1 cellular context compared by ENCODE assay signal in genomic region chr21:45591619-45592207, GRCh38.
TF ChIP-seq lines count a peak whose summit lies in the region.

No MANE protein-coding gene starts in this region.

TF ChIP-seq in HEK293, 187 proteins besides CTCF, POLR2A, EP300 and RAD21 (continued from another document):
- TF ChIP-seq, protein P1, sequence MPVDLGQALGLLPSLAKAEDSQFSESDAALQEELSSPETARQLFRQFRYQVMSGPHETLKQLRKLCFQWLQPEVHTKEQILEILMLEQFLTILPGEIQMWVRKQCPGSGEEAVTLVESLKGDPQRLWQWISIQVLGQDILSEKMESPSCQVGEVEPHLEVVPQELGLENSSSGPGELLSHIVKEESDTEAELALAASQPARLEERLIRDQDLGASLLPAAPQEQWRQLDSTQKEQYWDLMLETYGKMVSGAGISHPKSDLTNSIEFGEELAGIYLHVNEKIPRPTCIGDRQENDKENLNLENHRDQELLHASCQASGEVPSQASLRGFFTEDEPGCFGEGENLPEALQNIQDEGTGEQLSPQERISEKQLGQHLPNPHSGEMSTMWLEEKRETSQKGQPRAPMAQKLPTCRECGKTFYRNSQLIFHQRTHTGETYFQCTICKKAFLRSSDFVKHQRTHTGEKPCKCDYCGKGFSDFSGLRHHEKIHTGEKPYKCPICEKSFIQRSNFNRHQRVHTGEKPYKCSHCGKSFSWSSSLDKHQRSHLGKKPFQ (tag by site-specific recombination; IDR thresholded peaks at IDR 0.05): peak; percentile 30; the same call in 1 of the 2 replicates
- TF ChIP-seq ZNF621 (tag by site-specific recombination; IDR thresholded peaks at IDR 0.05) (no peak; the same call in 1 of the 2 replicates), ZNF274 (IDR thresholded peaks at IDR 0.05; ENCODE audit: low read length) (no peak), ZNF274 (tag by site-specific recombination; IDR thresholded peaks at IDR 0.05; ENCODE audit: borderline replicate concordance) (peak; percentile 68; the same call in 1 of the 2 replicates), ZFHX2 (tag by site-specific recombination; conservative IDR thresholded peaks at IDR 0.05) (peak; percentile 75), ZNF521 (tag by site-specific recombination; IDR thresholded peaks at IDR 0.05) (peak; percentile 83), ZNF155 (tag by site-specific recombination; IDR thresholded peaks at IDR 0.05) (no peak; the same call in 1 of the 2 replicates), HOXD13 (CRISPR knock-in tag; IDR thresholded peaks at IDR 0.05; ENCODE audit: borderline replicate concordance) (0 out of 2 replicates have a peak, but pooled peaks have one; percentile 12), ZNF664 (tag by site-specific recombination; IDR thresholded peaks at IDR 0.05) (no peak)
